In the genomic region with DNA sequence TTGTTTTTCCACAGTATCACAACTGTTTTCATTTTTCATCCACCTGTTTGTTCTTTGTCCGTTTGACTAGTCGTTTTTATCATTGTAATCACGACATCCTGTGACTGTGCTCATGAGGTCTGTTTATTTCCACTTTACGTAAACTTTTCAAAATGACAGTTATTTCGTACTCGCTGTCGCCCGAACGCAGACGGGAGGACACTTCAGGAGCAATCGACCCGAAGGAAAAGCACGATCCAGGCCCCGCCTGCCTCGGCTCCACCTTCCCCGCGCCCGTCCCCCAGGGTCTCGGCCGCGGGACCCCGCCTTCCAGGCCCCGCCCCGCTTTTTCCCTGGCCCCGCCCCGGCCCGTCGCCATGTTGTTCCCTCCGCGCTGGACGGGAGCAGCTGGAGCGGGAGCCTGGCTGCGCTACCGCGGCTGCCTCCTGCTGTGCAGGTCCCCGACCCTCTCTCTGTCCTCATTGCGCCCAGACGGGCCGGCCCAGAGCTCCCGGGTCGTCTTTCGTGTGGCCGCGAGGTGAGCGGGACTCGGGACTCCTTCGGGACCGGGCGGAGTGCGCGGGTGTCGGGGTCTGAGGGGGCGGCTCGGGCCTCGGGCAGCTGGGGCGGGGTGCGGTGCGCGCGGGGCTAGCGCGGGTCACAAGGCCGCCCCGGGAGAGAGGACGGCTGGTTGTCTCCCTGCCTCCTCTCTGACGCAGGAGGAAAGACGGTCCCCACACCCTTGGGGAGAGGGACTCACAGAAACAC, we compare ENCODE assay signal across 8 cellular contexts. TPM values are rescaled to one million over a fixed set of nuclear protein-coding genes. Genes with fewer than 3 reads are reported as not detected.
DNase-seq lines count a peak whose midpoint lies in the region; ATAC-seq and TF ChIP-seq lines count a peak whose summit lies in the region.

A gene with protein sequence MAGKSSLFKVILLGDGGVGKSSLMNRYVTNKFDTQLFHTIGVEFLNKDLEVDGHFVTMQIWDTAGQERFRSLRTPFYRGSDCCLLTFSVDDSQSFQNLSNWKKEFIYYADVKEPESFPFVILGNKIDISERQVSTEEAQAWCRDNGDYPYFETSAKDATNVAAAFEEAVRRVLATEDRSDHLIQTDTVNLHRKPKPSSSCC (plus strand): TSS at position 357 of the 747 bp plus-strand sequence. CDS start 19,619 bp downstream, outside the sequence.

- H3K9me3 ChIP-seq in adipocyte (ENCODE audit: control insufficient read depth, low read length) (no peaks in the 10 kb centered on the region), upper lobe of left lung (no peaks in the 10 kb centered on the region)

- peak within 1 kb of the TSS; percentile 58 for H3K4me3 ChIP-seq in HFF-Myc (replicated peaks; ENCODE audit: low read depth, low read length)
- H3K4me3 ChIP-seq in adipocyte (ENCODE audit: low read length) = peak within 1 kb of the TSS; percentile 98
- peak within 1 kb of the TSS; percentile 65 to 71 (median 66) for H3K4me3 ChIP-seq in upper lobe of left lung

- H3K9ac ChIP-seq in adipocyte (ENCODE audit: low read length) = peak within 1 kb of the TSS; percentile 97

- H3K36me3 ChIP-seq in adipocyte (ENCODE audit: control insufficient read depth, insufficient read depth, low read length, severe bottlenecking) (no peaks in the 10 kb centered on the region), upper lobe of left lung (no peaks in the 10 kb centered on the region)

- peak in 3 of 4 donors; percentile 66 to 94 (median 77) for TF ChIP-seq POLR2A in upper lobe of left lung (IDR thresholded peaks at IDR 0.05)

- DNase-seq in GM04504 (ENCODE audit: low read depth) (peak; percentile 61), HFF-Myc (ENCODE audit: extremely low read depth, low read depth) (no peak), NCI-H1092 (lab: John Stamatoyannopoulos, UW) (peak; percentile 65), T follicular helper cell (ENCODE audit: low read depth) (peak; percentile 79), adipocyte (ENCODE audit: low read depth) (peak; percentile 86), cardiac septum (ENCODE audit: low spot score) (peak; percentile 93), posterior vena cava (ENCODE audit: low spot score) (peak; percentile 94), upper lobe of left lung (peak; percentile 90 to 97)

- H3K4me1 ChIP-seq in adipocyte (ENCODE audit: control insufficient read depth, insufficient read depth, low read length) = peaks cover 23% of the 10 kb centered on the region
- H3K4me1 ChIP-seq in upper lobe of left lung = peaks cover 4 to 39% (median 11%) of the 10 kb centered on the region in 4 donors

- no peak for TF ChIP-seq EP300 in upper lobe of left lung (IDR thresholded peaks at IDR 0.05)

- peak within 1 kb of the TSS; percentile 95 to 96 (median 96) for H3K27ac ChIP-seq in upper lobe of left lung

- 0 to 4% methylated on average over 7 to 18 of the region's 67 CpGs for WGBS in upper lobe of left lung, 2 donors

- intact Hi-C loops in cardiac septum (cut with DNase I) = loop anchor here (5.0 kb wide), 1 partner anchor 37 kb away; a partner anchor contains a TSS
- intact Hi-C loops in posterior vena cava (cut with DNase I) = no loop called here

- TF ChIP-seq CTCF in HFF-Myc (IDR thresholded peaks at IDR 0.05; ENCODE audit: low read depth, low read length, missing control alignments) (no peak), upper lobe of left lung (IDR thresholded peaks at IDR 0.05) (no peak)

- no peaks in the 10 kb centered on the region for H3K27me3 ChIP-seq in adipocyte (replicated peaks; ENCODE audit: control insufficient read depth, insufficient read depth, low read length)
- H3K27me3 ChIP-seq in upper lobe of left lung = no peaks in the 10 kb centered on the region

- peak; percentile 94 to 100 for ATAC-seq in upper lobe of left lung (ENCODE audit: low FRiP score in 2 of 2)

RNA-seq across cellular contexts. Expression of the gene that starts here (rescaled TPM):
- 28.2 TPM for total RNA-seq in cardiac septum
- total RNA-seq in posterior vena cava = 10 to 100 TPM; 16.2 to 19.0 TPM
- 10 to 100 TPM; 12.6 to 38.4 (median 29.1) TPM for total RNA-seq in upper lobe of left lung
